8 cellular contexts compared by ENCODE assay signal in genomic region chr3:105367406-105368213, GRCh38. TPM values are rescaled to one million over a fixed set of nuclear protein-coding genes. Genes with fewer than 3 reads are reported as not detected.
DNase-seq lines count a peak whose midpoint lies in the region; ATAC-seq and TF ChIP-seq lines count a peak whose summit lies in the region.

No MANE protein-coding gene starts in this region.

- H3K27ac Mint-ChIP-seq in activated T-helper 17 cell treated with anti-CD3 and anti-CD28 coated beads, Interleukin-2, amount 50 U/mL, for 72 hours = peak overlapping the region; percentile 100
- H3K27ac Mint-ChIP-seq in natural killer cell treated with Interleukin-12 subunit alpha and Interleukin-12 subunit beta and Interleukin-15 and Interleukin-18, amount 100 ng/mL, for 72 hours = peak overlapping the region; percentile 80 to 99

- peak overlapping the region; percentile 95 for H3K4me3 Mint-ChIP-seq in activated T-helper 17 cell treated with anti-CD3 and anti-CD28 coated beads, Interleukin-2, amount 50 U/mL, for 72 hours
- H3K4me3 Mint-ChIP-seq in natural killer cell treated with Interleukin-12 subunit alpha and Interleukin-12 subunit beta and Interleukin-15 and Interleukin-18, amount 100 ng/mL, for 72 hours = peak overlapping the region; percentile 96

- peaks cover 12% of the 10 kb centered on the region for H3K27me3 Mint-ChIP-seq in activated T-helper 17 cell treated with anti-CD3 and anti-CD28 coated beads, Interleukin-2, amount 50 U/mL, for 72 hours
- H3K27me3 Mint-ChIP-seq in natural killer cell treated with Interleukin-12 subunit alpha and Interleukin-12 subunit beta and Interleukin-15 and Interleukin-18, amount 100 ng/mL, for 72 hours = peaks cover 23 to 28% of the 10 kb centered on the region in 2 donors

- peak; percentile 25 for ATAC-seq in HG03442 (IDR thresholded peaks at IDR 0.05; ENCODE audit: unreplicated experiment)
- ATAC-seq in activated T-helper 17 cell treated with anti-CD3 and anti-CD28 coated beads, Interleukin-2, amount 50 U/mL, for 72 hours (replicated peaks) = peak; percentile 65
- ATAC-seq in natural killer cell treated with Interleukin-12 subunit alpha and Interleukin-12 subunit beta and Interleukin-15 and Interleukin-18, amount 100 ng/mL, for 72 hours = peak; percentile 54 to 78

- DNase-seq in C1 segment of cervical spinal cord (lab: John Stamatoyannopoulos, UW) = peak in 13 of 14 donors; percentile 5 to 80 (median 73)
- peak; percentile 71 to 91 (median 88) for DNase-seq in Peyer's patch
- DNase-seq in fibroblast of pulmonary artery (ENCODE audit: low read depth) = peak; percentile 77
- DNase-seq in natural killer cell treated with Interleukin-12 subunit alpha and Interleukin-12 subunit beta and Interleukin-15 and Interleukin-18, amount 100 ng/mL, for 72 hours (ENCODE audit: low spot score) = peak; percentile 85
- peak; percentile 41 for DNase-seq in stromal cell of bone marrow (ENCODE audit: low read depth)

- no peak for TF ChIP-seq CTCF in Peyer's patch (IDR thresholded peaks at IDR 0.05)
- peak; percentile 19 for TF ChIP-seq CTCF in fibroblast of pulmonary artery (IDR thresholded peaks at IDR 0.05; ENCODE audit: low read length, missing control alignments)

- H3K4me1 ChIP-seq in Peyer's patch = peaks cover 0 to 24% (median 2%) of the 10 kb centered on the region in 4 donors

- no peaks in the 10 kb centered on the region for H3K36me3 ChIP-seq in Peyer's patch

- H3K4me3 ChIP-seq in Peyer's patch (peak overlapping the region; percentile 53 to 76 (median 66)), fibroblast of pulmonary artery (replicated peaks; ENCODE audit: low read depth, low read length) (peak overlapping the region; percentile 84)

- H3K36me3 Mint-ChIP-seq in activated T-helper 17 cell treated with anti-CD3 and anti-CD28 coated beads, Interleukin-2, amount 50 U/mL, for 72 hours (ENCODE audit: low read depth) = peaks cover 21% of the 10 kb centered on the region
- H3K36me3 Mint-ChIP-seq in natural killer cell treated with Interleukin-12 subunit alpha and Interleukin-12 subunit beta and Interleukin-15 and Interleukin-18, amount 100 ng/mL, for 72 hours = no peaks in the 10 kb centered on the region

- peaks cover 24% of the 10 kb centered on the region for H3K4me1 Mint-ChIP-seq in activated T-helper 17 cell treated with anti-CD3 and anti-CD28 coated beads, Interleukin-2, amount 50 U/mL, for 72 hours
- H3K4me1 Mint-ChIP-seq in natural killer cell treated with Interleukin-12 subunit alpha and Interleukin-12 subunit beta and Interleukin-15 and Interleukin-18, amount 100 ng/mL, for 72 hours (ENCODE audit: low read depth in 2 of 2) = peaks cover 39 to 40% of the 10 kb centered on the region in 2 donors

- H3K9me3 ChIP-seq in Peyer's patch = no peaks in the 10 kb centered on the region

- H3K27ac ChIP-seq in Peyer's patch = peak overlapping the region; percentile 80 to 94 (median 84)

- TF ChIP-seq POLR2A in GM19193 (IDR thresholded peaks at IDR 0.05; ENCODE audit: extremely low read depth, insufficient read depth, insufficient read length) = peak; percentile 62
- peak; percentile 61 to 65 for TF ChIP-seq POLR2A in Peyer's patch (IDR thresholded peaks at IDR 0.05)

- no peaks in the 10 kb centered on the region for H3K27me3 ChIP-seq in Peyer's patch

- no peaks in the 10 kb centered on the region for H3K9me3 Mint-ChIP-seq in activated T-helper 17 cell treated with anti-CD3 and anti-CD28 coated beads, Interleukin-2, amount 50 U/mL, for 72 hours
- H3K9me3 Mint-ChIP-seq in natural killer cell treated with Interleukin-12 subunit alpha and Interleukin-12 subunit beta and Interleukin-15 and Interleukin-18, amount 100 ng/mL, for 72 hours = no peaks in the 10 kb centered on the region

RNA-seq across cellular contexts. Expression of gene ALCAM, which starts 0.9 kb away (rescaled TPM):
- total RNA-seq in Peyer's patch = 10 to 100 TPM; 18.6 to 43.7 (median 21.2) TPM
- 10 to 100 TPM in 1 of 2 donors, 1 to 10 TPM in 1; 8.2 to 11.9 TPM for total RNA-seq in activated T-helper 17 cell treated with anti-CD3 and anti-CD28 coated beads, Interleukin-2, amount 50 U/mL, for 72 hours
- 1 to 10 TPM; 8.0 to 9.0 TPM for total RNA-seq in natural killer cell treated with Interleukin-12 subunit alpha and Interleukin-12 subunit beta and Interleukin-15 and Interleukin-18, amount 100 ng/mL, for 72 hours

Comparison
In these comparisons a context has a peak if more than half of its experiments do, and no peak if none do; other contexts are left out.
1. Peak in every context shown above with its lines: DNase-seq, ATAC-seq, H3K4me3 ChIP-seq and H3K27ac ChIP-seq.